In genomic region chr17:66167189-66167815, GRCh38 we compare ENCODE assay signal across 21 cellular contexts.
"Had no signal": no experiment of that assay in that cellular context is flagged by ENCODE, and none has a peak within 500 bp of the region (broad histone marks: within the 10 kb centered on the region; RNA-seq: fewer than 3 reads in every experiment).

No MANE protein-coding gene starts in this region.

- H3K27me3 ChIP-seq: esophagus squamous epithelium, left lung, neural progenitor cell, sigmoid colon, stomach, thyroid gland, vagina had no signal

- H3K27ac ChIP-seq: coronary artery, esophagus squamous epithelium, left lung, neural progenitor cell, parathyroid adenoma, stomach, thyroid gland, vagina had no signal

- H3K4me2 ChIP-seq: neural progenitor cell had no signal

- DNase-seq: dermis blood vessel endothelial cell; effector memory CD4-positive, alpha-beta T cell; esophagus squamous epithelium; kidney; naive thymus-derived CD4-positive, alpha-beta T cell; sigmoid colon; stimulated activated CD4-positive, alpha-beta T cell treated with anti-CD3 and anti-CD28 coated beads, Interleukin-2, amount 100 ng/mL, for 24 hours; stimulated activated CD4-positive, alpha-beta T cell treated with anti-CD3 and anti-CD28 coated beads, Interleukin-4, amount 100 ng/mL, for 24 hours; stimulated activated naive CD4-positive, alpha-beta T cell treated with Interleukin-2 at 50 U/mL for 16 hours; stomach; thyroid gland; trophoblast cell had no signal

- H3K9ac ChIP-seq: neural progenitor cell, parathyroid adenoma had no signal

- ATAC-seq: left lung; naive thymus-derived CD4-positive, alpha-beta T cell; stimulated activated effector memory CD8-positive, alpha-beta T cell treated with anti-CD3 and anti-CD28 coated beads, Interleukin-12 subunit alpha, Interleukin-12 subunit beta, amount 100 ng/mL, for 72 hours had no signal

- H2AFZ ChIP-seq: neural progenitor cell, parathyroid adenoma had no signal

- H3K79me2 ChIP-seq: parathyroid adenoma had no signal

- H3K36me3 ChIP-seq: esophagus squamous epithelium, left lung, neural progenitor cell, sigmoid colon, stomach, thyroid gland, vagina had no signal

- H3K4me3 ChIP-seq: coronary artery, esophagus squamous epithelium, left lung, lung, neural progenitor cell, sigmoid colon, stomach, thyroid gland, vagina had no signal

- H3K9me3 ChIP-seq: esophagus squamous epithelium, left lung, sigmoid colon, stomach, thyroid gland, vagina had no signal

- H3K4me1 ChIP-seq: esophagus squamous epithelium, left lung, neural progenitor cell, parathyroid adenoma, stomach, thyroid gland, vagina had no signal

- FAIRE-seq: endothelial cell of umbilical vein, frontal cortex, kidney had no signal
